Comparison of ENCODE assay signal across 1 cellular context in the genomic region with DNA sequence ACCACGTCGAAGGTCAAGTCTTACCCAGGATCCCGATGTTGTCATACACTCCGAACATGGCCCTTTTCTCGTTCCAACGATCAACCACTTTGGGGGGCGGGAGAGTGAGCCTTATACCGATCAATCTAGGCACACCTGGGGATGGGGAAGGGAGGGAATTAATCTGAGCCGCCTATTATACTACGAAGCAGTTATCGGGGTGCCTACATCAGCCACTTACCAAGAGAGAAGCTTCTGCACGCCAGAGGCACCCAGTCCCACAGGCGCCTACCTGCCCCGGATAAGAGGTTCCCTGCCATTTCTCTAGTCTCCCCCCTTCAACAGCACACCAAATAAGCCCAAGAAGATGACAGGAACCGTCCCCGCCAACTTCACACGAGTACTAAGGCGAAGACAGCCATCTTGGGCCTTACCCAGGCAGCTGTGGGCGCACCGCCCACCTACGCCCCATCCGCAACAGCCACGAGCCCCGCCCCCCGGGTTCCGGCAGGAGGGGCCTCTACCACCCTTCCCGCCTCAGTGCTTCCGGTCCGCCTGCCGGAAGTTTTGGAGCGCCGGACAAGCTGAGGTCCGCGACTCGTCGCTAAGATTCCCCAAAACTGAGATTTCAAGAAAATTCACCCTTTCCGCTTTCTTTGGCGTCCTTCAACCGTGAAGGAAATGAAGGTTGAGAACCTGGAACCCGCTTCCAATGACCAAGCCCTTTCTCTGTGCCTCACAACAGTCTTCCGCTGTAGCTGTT.
A peak's percentile ranks its signal among the peaks of the same experiment; 100 is the strongest.
TF ChIP-seq lines count a peak whose summit lies in the region.

A gene (minus strand): TSS at position 425 of the 742 bp plus-strand sequence. CDS start 126 bp downstream, at position 299.

TF ChIP-seq in GM12878, 131 proteins besides CTCF, POLR2A, EP300 and RAD21 (continued from another document):
- TF ChIP-seq, protein P1, sequence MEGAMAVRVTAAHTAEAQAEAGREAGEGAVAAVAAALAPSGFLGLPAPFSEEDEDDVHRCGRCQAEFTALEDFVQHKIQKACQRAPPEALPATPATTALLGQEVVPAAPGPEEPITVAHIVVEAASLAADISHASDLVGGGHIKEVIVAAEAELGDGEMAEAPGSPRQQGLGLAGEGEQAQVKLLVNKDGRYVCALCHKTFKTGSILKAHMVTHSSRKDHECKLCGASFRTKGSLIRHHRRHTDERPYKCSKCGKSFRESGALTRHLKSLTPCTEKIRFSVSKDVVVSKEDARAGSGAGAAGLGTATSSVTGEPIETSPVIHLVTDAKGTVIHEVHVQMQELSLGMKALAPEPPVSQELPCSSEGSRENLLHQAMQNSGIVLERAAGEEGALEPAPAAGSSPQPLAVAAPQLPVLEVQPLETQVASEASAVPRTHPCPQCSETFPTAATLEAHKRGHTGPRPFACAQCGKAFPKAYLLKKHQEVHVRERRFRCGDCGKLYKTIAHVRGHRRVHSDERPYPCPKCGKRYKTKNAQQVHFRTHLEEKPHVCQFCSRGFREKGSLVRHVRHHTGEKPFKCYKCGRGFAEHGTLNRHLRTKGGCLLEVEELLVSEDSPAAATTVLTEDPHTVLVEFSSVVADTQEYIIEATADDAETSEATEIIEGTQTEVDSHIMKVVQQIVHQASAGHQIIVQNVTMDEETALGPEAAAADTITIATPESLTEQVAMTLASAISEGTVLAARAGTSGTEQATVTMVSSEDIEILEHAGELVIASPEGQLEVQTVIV (IDR thresholded peaks at IDR 0.05; ENCODE audit: borderline replicate concordance, partially characterized antibody) = peak; percentile 76
- TF ChIP-seq RFX5 (IDR thresholded peaks at IDR 0.05; ENCODE audit: low read depth, low read length) (no peak), CBFB (IDR thresholded peaks at IDR 0.05; ENCODE audit: low read depth) (peak; percentile 70; the same call in 1 of the 2 replicates), TARDBP (IDR thresholded peaks at IDR 0.05; ENCODE audit: borderline replicate concordance) (peak; percentile 11; the same call in 1 of the 2 replicates), BHLHE40 (IDR thresholded peaks at IDR 0.05; ENCODE audit: borderline replicate concordance in 1 of 2, low read depth in 2 of 2, low read length in 1 of 2) (peak in 1 of 2 experiments; percentile 27; a peak in 2 of 4 replicates), FOXK2 (IDR thresholded peaks at IDR 0.05) (peak; percentile 59; the same call in 1 of the 2 replicates), ASH2L (IDR thresholded peaks at IDR 0.05; ENCODE audit: borderline replicate concordance, low read depth) (no peak), SREBF2 (IDR thresholded peaks at IDR 0.05; ENCODE audit: low read length) (peak; percentile 58), ETV6 (conservative IDR thresholded peaks at IDR 0.05 in 1 of 2, IDR thresholded peaks at IDR 0.05 in 1 of 2; ENCODE audit: borderline replicate concordance in 1 of 2, low read depth in 1 of 2) (peak in 1 of 2 experiments; percentile 32; a peak in 1 of 4 replicates), PML (IDR thresholded peaks at IDR 0.05; ENCODE audit: low read length) (peak; percentile 91), POU2F2 (IDR thresholded peaks at IDR 0.05; ENCODE audit: borderline replicate concordance, low read depth, low read length) (no peak; the same call in 1 of the 3 replicates)
- TF ChIP-seq, protein P2, sequence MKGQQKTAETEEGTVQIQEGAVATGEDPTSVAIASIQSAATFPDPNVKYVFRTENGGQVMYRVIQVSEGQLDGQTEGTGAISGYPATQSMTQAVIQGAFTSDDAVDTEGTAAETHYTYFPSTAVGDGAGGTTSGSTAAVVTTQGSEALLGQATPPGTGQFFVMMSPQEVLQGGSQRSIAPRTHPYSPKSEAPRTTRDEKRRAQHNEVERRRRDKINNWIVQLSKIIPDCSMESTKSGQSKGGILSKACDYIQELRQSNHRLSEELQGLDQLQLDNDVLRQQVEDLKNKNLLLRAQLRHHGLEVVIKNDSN (IDR thresholded peaks at IDR 0.05; ENCODE audit: borderline replicate concordance, extremely low read length, insufficient read depth, low read depth, low read length) = peak; percentile 9
- TF ChIP-seq, protein P3, sequence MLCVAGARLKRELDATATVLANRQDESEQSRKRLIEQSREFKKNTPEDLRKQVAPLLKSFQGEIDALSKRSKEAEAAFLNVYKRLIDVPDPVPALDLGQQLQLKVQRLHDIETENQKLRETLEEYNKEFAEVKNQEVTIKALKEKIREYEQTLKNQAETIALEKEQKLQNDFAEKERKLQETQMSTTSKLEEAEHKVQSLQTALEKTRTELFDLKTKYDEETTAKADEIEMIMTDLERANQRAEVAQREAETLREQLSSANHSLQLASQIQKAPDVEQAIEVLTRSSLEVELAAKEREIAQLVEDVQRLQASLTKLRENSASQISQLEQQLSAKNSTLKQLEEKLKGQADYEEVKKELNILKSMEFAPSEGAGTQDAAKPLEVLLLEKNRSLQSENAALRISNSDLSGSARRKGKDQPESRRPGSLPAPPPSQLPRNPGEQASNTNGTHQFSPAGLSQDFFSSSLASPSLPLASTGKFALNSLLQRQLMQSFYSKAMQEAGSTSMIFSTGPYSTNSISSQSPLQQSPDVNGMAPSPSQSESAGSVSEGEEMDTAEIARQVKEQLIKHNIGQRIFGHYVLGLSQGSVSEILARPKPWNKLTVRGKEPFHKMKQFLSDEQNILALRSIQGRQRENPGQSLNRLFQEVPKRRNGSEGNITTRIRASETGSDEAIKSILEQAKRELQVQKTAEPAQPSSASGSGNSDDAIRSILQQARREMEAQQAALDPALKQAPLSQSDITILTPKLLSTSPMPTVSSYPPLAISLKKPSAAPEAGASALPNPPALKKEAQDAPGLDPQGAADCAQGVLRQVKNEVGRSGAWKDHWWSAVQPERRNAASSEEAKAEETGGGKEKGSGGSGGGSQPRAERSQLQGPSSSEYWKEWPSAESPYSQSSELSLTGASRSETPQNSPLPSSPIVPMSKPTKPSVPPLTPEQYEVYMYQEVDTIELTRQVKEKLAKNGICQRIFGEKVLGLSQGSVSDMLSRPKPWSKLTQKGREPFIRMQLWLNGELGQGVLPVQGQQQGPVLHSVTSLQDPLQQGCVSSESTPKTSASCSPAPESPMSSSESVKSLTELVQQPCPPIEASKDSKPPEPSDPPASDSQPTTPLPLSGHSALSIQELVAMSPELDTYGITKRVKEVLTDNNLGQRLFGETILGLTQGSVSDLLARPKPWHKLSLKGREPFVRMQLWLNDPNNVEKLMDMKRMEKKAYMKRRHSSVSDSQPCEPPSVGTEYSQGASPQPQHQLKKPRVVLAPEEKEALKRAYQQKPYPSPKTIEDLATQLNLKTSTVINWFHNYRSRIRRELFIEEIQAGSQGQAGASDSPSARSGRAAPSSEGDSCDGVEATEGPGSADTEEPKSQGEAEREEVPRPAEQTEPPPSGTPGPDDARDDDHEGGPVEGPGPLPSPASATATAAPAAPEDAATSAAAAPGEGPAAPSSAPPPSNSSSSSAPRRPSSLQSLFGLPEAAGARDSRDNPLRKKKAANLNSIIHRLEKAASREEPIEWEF (IDR thresholded peaks at IDR 0.05; ENCODE audit: insufficient replicate concordance, low read depth, low read length) = no peak
